Comparison of ENCODE assay signal across 19 cellular contexts in genomic region chr5:181195249-181195761, GRCh38. TPM values are rescaled to one million over a fixed set of nuclear protein-coding genes. Genes with fewer than 3 reads are reported as not detected.
DNase-seq lines count a peak whose midpoint lies in the region; ATAC-seq, FAIRE-seq and TF ChIP-seq lines count a peak whose summit lies in the region.
"Had no signal": no experiment of that assay in that cellular context is flagged by ENCODE, and none has a peak within 500 bp of the region (broad histone marks: within the 10 kb centered on the region; RNA-seq: fewer than 3 reads in every experiment).

No MANE protein-coding gene starts in this region.

- no peak overlapping the region for H2BK20ac ChIP-seq in H1 (ENCODE audit: low read length)

- H4K8ac ChIP-seq in H1 (ENCODE audit: extremely low read depth, insufficient read depth, low read length): peak overlapping the region; percentile 3

- H2AK5ac ChIP-seq in H1 (ENCODE audit: low read depth, low read length): no peak overlapping the region

- peaks cover 22% of the 10 kb centered on the region for H3K27me3 ChIP-seq in MM.1S (replicated peaks; ENCODE audit: insufficient read depth, low read length)
- H3K27me3 ChIP-seq in H1 (replicated peaks in 1 of 4; ENCODE audit: control insufficient read depth in 3 of 4, extremely low read depth in 1 of 4, insufficient read depth in 3 of 4, low read length in 3 of 4): peaks cover 9 to 36% (median 21%) of the 10 kb centered on the region in 4 experiments
- H3K27me3 ChIP-seq in gastrocnemius medialis: no peaks in the 10 kb centered on the region
- no peaks in the 10 kb centered on the region for H3K27me3 ChIP-seq in osteoblast (ENCODE audit: insufficient read depth, low read length)
- H3K27me3 ChIP-seq: BE2C had no signal

- peaks cover 8% of the 10 kb centered on the region for H3K27me3 Mint-ChIP-seq in activated T-helper 1 cell treated with anti-CD3 and anti-CD28 coated beads, Interleukin-12 subunit alpha, Interleukin-12 subunit beta, Interleukin-2, Interleukin-4 antibody, amounts not matched to agents 30 ng/mL and 10 ng/mL and 1 ng/mL, durations not matched to agents 14 hours and 24 hours and 36 hours (ENCODE audit: insufficient read depth)

- DNase-seq in MM.1S (peak; percentile 3), H1 (ENCODE audit: low read depth in 1 of 2, low spot score in 2 of 2) (no peak), gastrocnemius medialis (no peak), osteoblast (ENCODE audit: insufficient read length, low spot score, missing footprints) (no peak)
- DNase-seq in activated T-helper 1 cell treated with anti-CD3 and anti-CD28 coated beads, Interleukin-12 subunit alpha, Interleukin-12 subunit beta, Interleukin-2, Interleukin-4 antibody, amounts not matched to agents 30 ng/mL and 10 ng/mL and 1 ng/mL, durations not matched to agents 14 hours and 24 hours and 36 hours (ENCODE audit: low spot score): no peak
- DNase-seq in activated CD4-positive, alpha-beta T cell treated with anti-CD3 and anti-CD28 coated beads, Interleukin-2, amount 50 U/mL, for 1 hour: no peak
- DNase-seq: CD4-positive, alpha-beta memory T cell; DMS79; GM23248; HFFc6; IMR-90 had no signal

- TF ChIP-seq POLR2A in H1 (IDR thresholded peaks at IDR 0.05; ENCODE audit: control extremely low read depth in 1 of 2, low read depth in 2 of 2, low read length in 2 of 2) (no peak), gastrocnemius medialis (IDR thresholded peaks at IDR 0.05) (no peak)

- no peak overlapping the region for H3K18ac ChIP-seq in H1 (ENCODE audit: extremely low read depth, low read length)

- no peak for ATAC-seq in gastrocnemius medialis
- ATAC-seq: A549, GM12878 had no signal

- H3K4me3 Mint-ChIP-seq in activated T-helper 1 cell treated with anti-CD3 and anti-CD28 coated beads, Interleukin-12 subunit alpha, Interleukin-12 subunit beta, Interleukin-2, Interleukin-4 antibody, amounts not matched to agents 30 ng/mL and 10 ng/mL and 1 ng/mL, durations not matched to agents 14 hours and 24 hours and 36 hours: no peak overlapping the region
- H3K4me3 Mint-ChIP-seq: CD4-positive, alpha-beta memory T cell; HFFc6 had no signal

- H3K27ac Mint-ChIP-seq in activated T-helper 1 cell treated with anti-CD3 and anti-CD28 coated beads, Interleukin-12 subunit alpha, Interleukin-12 subunit beta, Interleukin-2, Interleukin-4 antibody, amounts not matched to agents 30 ng/mL and 10 ng/mL and 1 ng/mL, durations not matched to agents 14 hours and 24 hours and 36 hours: no peak overlapping the region
- H3K27ac Mint-ChIP-seq: HFFc6 had no signal

- no peak overlapping the region for H3K23ac ChIP-seq in H1 (ENCODE audit: insufficient read length)

- in situ Hi-C loops in gastrocnemius medialis (cut with MboI; ENCODE audit: low sequenced_read_pairs in 4 of 4): no loop called here

- no peak for FAIRE-seq in H1 (lab: Jason Lieb, UNC)
- FAIRE-seq: A549, GM12878 had no signal

- intact Hi-C loops in gastrocnemius medialis (cut with DNase I; ENCODE audit: low total_unique reads): no loop called here
- intact Hi-C loops in activated T-helper 1 cell treated with anti-CD3 and anti-CD28 coated beads, Interleukin-12 subunit alpha, Interleukin-12 subunit beta, Interleukin-2, Interleukin-4 antibody, amounts not matched to agents 30 ng/mL and 10 ng/mL and 1 ng/mL, durations not matched to agents 14 hours and 24 hours and 36 hours (cut with micrococcal nuclease): no loop called here

- H3K4me3 ChIP-seq in MM.1S (ENCODE audit: low read length): no peak overlapping the region
- no peak overlapping the region for H3K4me3 ChIP-seq in H1 (ENCODE audit: extremely low read depth in 1 of 4, insufficient read depth in 2 of 4, low read depth in 3 of 4, low read length in 4 of 4)
- H3K4me3 ChIP-seq in gastrocnemius medialis: no peak overlapping the region
- no peak overlapping the region for H3K4me3 ChIP-seq in osteoblast (ENCODE audit: insufficient read depth, low read length)
- H3K4me3 ChIP-seq: A549, GM12878, GM23248, HAP-1 had no signal

- H3K4me1 ChIP-seq in MM.1S (ENCODE audit: low read length) (no peaks in the 10 kb centered on the region), H1 (replicated peaks in 1 of 4; ENCODE audit: control insufficient read depth in 3 of 4, insufficient read depth in 4 of 4, low read length in 3 of 4) (peaks cover 9 to 27% (median 17%) of the 10 kb centered on the region in 4 experiments), gastrocnemius medialis (peaks cover 13 to 18% of the 10 kb centered on the region in 2 donors), osteoblast (ENCODE audit: insufficient read depth, low read length) (peaks cover 10% of the 10 kb centered on the region)

- H2BK15ac ChIP-seq in H1 (ENCODE audit: low read length): no peak overlapping the region

- H4K5ac ChIP-seq in H1 (ENCODE audit: insufficient read length, low read depth, low read length): no peak overlapping the region

- H2BK120ac ChIP-seq in H1 (replicated peaks; ENCODE audit: low read depth, low read length): no peak overlapping the region

- H3K14ac ChIP-seq in H1 (ENCODE audit: insufficient read length): no peak overlapping the region

- POLR2A ChIA-PET in H1 (lab: Charles Lee; ENCODE audit: partially characterized antibody): interaction anchor here (0.8 to 11.9 kb wide), 6 partner anchors 9 to 51 kb away, joined by 3 to 90 read pairs (median 4); partner anchors contain the start of genes RACK1 and TRIM7

- TF ChIP-seq EP300 in H1 (IDR thresholded peaks at IDR 0.05; ENCODE audit: borderline replicate concordance in 1 of 2, low read depth in 2 of 2, low read length in 2 of 2): no peak

- no peak overlapping the region for H3K4ac ChIP-seq in H1 (replicated peaks; ENCODE audit: insufficient read length, low read depth, low read length)

- TF ChIP-seq RAD21 in H1 (IDR thresholded peaks at IDR 0.05 in 1 of 2, conservative IDR thresholded peaks at IDR 0.05 in 1 of 2; ENCODE audit: low read depth in 2 of 2, low read length in 2 of 2): no peak

- H2BK12ac ChIP-seq in H1 (ENCODE audit: low read depth, low read length): no peak overlapping the region

- peaks cover 17% of the 10 kb centered on the region for H3K4me1 Mint-ChIP-seq in activated T-helper 1 cell treated with anti-CD3 and anti-CD28 coated beads, Interleukin-12 subunit alpha, Interleukin-12 subunit beta, Interleukin-2, Interleukin-4 antibody, amounts not matched to agents 30 ng/mL and 10 ng/mL and 1 ng/mL, durations not matched to agents 14 hours and 24 hours and 36 hours (ENCODE audit: low read depth)

- 91% methylated on average over 42 of the region's 45 CpGs; no CpG with 5 or more reads in 1 of the 2 experiments for whole genome bisulfite sequencing in H1 (ENCODE audit: extremely low coverage in 1 of 2, insufficient coverage in 1 of 2, insufficient read length in 1 of 2, insufficient replicate concordance in 2 of 2, low coverage in 1 of 2, low lambda C conversion rate in 2 of 2, missing lambda C conversion rate in 1 of 2), 2 experiments

- CTCF ChIA-PET in H1 (lab: Charles Lee; ENCODE audit: partially characterized antibody): interaction anchor here (1.5 to 12.3 kb wide), 5 partner anchors 10 to 71 kb away, joined by 3 to 197 read pairs (median 9); partner anchors contain the start of genes RACK1 and TRIM7

- H2AFZ ChIP-seq in MM.1S (ENCODE audit: low read length): no peak overlapping the region
- H2AFZ ChIP-seq in H1 (ENCODE audit: low read length): no peak overlapping the region
- no peak overlapping the region for H2AFZ ChIP-seq in osteoblast (ENCODE audit: low read length)
- H2AFZ ChIP-seq: GM23248 had no signal

- H3K9me3 ChIP-seq in MM.1S (replicated peaks; ENCODE audit: insufficient read depth, low read length) (no peaks in the 10 kb centered on the region), H1 (ENCODE audit: insufficient read depth in 2 of 2, low read depth in 1 of 2, low read length in 1 of 2) (no peaks in the 10 kb centered on the region), gastrocnemius medialis (no peaks in the 10 kb centered on the region), osteoblast (ENCODE audit: low read depth, low read length) (no peaks in the 10 kb centered on the region)
- H3K9me3 ChIP-seq: A549, BE2C, HAP-1 had no signal

- H3K56ac ChIP-seq in H1 (replicated peaks; ENCODE audit: insufficient read length, low read depth, low read length): no peak overlapping the region

- H3K9ac ChIP-seq in MM.1S (ENCODE audit: low read length) (no peak overlapping the region), H1 (replicated peaks in 1 of 4; ENCODE audit: extremely low read depth in 1 of 4, low read depth in 3 of 4, low read length in 3 of 4) (no peak overlapping the region)
- H3K9ac ChIP-seq: GM23248 had no signal

- H3K79me1 ChIP-seq in H1 (ENCODE audit: low read depth, low read length): no peaks in the 10 kb centered on the region

- no peaks in the 10 kb centered on the region for H4K20me1 ChIP-seq in MM.1S (ENCODE audit: insufficient read depth, low read length)
- peaks cover 2 to 4% of the 10 kb centered on the region in 2 experiments for H4K20me1 ChIP-seq in H1 (replicated peaks in 1 of 2; ENCODE audit: control insufficient read depth in 1 of 2, insufficient read depth in 2 of 2, low read length in 2 of 2)
- no peaks in the 10 kb centered on the region for H4K20me1 ChIP-seq in osteoblast (ENCODE audit: insufficient read depth, low read length)

- H3K27ac ChIP-seq in MM.1S (ENCODE audit: low read length) (no peak overlapping the region), H1 (ENCODE audit: low read depth, low read length) (no peak overlapping the region), gastrocnemius medialis (peak overlapping the region; percentile 38 to 98 (median 93)), osteoblast (ENCODE audit: low read depth, low read length) (no peak overlapping the region)
- H3K27ac ChIP-seq: A549, C4-2B, GM23248 had no signal

- H3K23me2 ChIP-seq in H1 (ENCODE audit: low read depth, low read length): peaks cover 15% of the 10 kb centered on the region

- no peaks in the 10 kb centered on the region for H3K9me2 ChIP-seq in MM.1S (replicated peaks; ENCODE audit: insufficient read depth, low read length)

- H3K9me3 Mint-ChIP-seq in activated T-helper 1 cell treated with anti-CD3 and anti-CD28 coated beads, Interleukin-12 subunit alpha, Interleukin-12 subunit beta, Interleukin-2, Interleukin-4 antibody, amounts not matched to agents 30 ng/mL and 10 ng/mL and 1 ng/mL, durations not matched to agents 14 hours and 24 hours and 36 hours: no peaks in the 10 kb centered on the region
- H3K9me3 Mint-ChIP-seq: HFFc6 had no signal

- H3K36me3 ChIP-seq in MM.1S (replicated peaks; ENCODE audit: insufficient read depth, low read length) (no peaks in the 10 kb centered on the region), H1 (ENCODE audit: control insufficient read depth in 2 of 4, insufficient read depth in 4 of 4, low read length in 3 of 4) (no peaks in the 10 kb centered on the region), gastrocnemius medialis (no peaks in the 10 kb centered on the region), osteoblast (ENCODE audit: insufficient read depth, low read length) (no peaks in the 10 kb centered on the region)
- H3K36me3 ChIP-seq: BE2C, HAP-1 had no signal

- no peak for TF ChIP-seq CTCF in MM.1S (IDR thresholded peaks at IDR 0.05; ENCODE audit: low read length)
- no peak for TF ChIP-seq CTCF in H1 (IDR thresholded peaks at IDR 0.05; ENCODE audit: control extremely low read depth in 1 of 3, insufficient read depth in 1 of 3, low read depth in 1 of 3, low read length in 3 of 3)
- no peak for TF ChIP-seq CTCF in gastrocnemius medialis (IDR thresholded peaks at IDR 0.05 in 4 of 5, conservative IDR thresholded peaks at IDR 0.05 in 1 of 5)
- TF ChIP-seq CTCF in osteoblast (IDR thresholded peaks at IDR 0.05; ENCODE audit: extremely low read depth, low read depth, low read length): no peak

- H4K91ac ChIP-seq in H1 (replicated peaks; ENCODE audit: insufficient read length, low read length): no peak overlapping the region

- H3K79me2 ChIP-seq in MM.1S (ENCODE audit: low read length) (no peaks in the 10 kb centered on the region), H1 (ENCODE audit: control insufficient read depth in 1 of 2, insufficient read depth in 2 of 2, low read length in 2 of 2) (no peaks in the 10 kb centered on the region), osteoblast (ENCODE audit: insufficient read depth, low read length) (no peaks in the 10 kb centered on the region)

- H3K36me3 Mint-ChIP-seq in activated T-helper 1 cell treated with anti-CD3 and anti-CD28 coated beads, Interleukin-12 subunit alpha, Interleukin-12 subunit beta, Interleukin-2, Interleukin-4 antibody, amounts not matched to agents 30 ng/mL and 10 ng/mL and 1 ng/mL, durations not matched to agents 14 hours and 24 hours and 36 hours (ENCODE audit: low read depth): peaks cover 2% of the 10 kb centered on the region

- no peak overlapping the region for H2BK5ac ChIP-seq in H1 (ENCODE audit: low read depth, low read length)

- peaks cover 9% of the 10 kb centered on the region; the same call in 1 of the 2 replicates for H3F3A ChIP-seq in MM.1S (ENCODE audit: insufficient read depth, low read length)

- no peak overlapping the region for H3K4me2 ChIP-seq in MM.1S (ENCODE audit: low read depth, low read length)
- H3K4me2 ChIP-seq in H1 (ENCODE audit: insufficient read depth in 1 of 2, low read depth in 2 of 2, low read length in 2 of 2): no peak overlapping the region
- H3K4me2 ChIP-seq in osteoblast (ENCODE audit: insufficient read depth, low read length): no peak overlapping the region
- H3K4me2 ChIP-seq: A549 had no signal

RNA-seq across cellular contexts. Expression of gene TRIM7, which starts 9.7 kb away (rescaled TPM):
- total RNA-seq in H1 (2021; fragmentation: NEBNext Ultra II Directional; extraction: Animal tissue kit (Norgen Biotek cat#: 25700)): 0.44 and 0.47 TPM in 2 replicates
- 0.36 and 0.57 TPM in 2 replicates for polyA plus RNA-seq in H1 (2011; rRNA removed)
- polyA plus RNA-seq in H1 (2011; cell fraction: cytosol; rRNA removed): 0.62 TPM
- 0.54 TPM for polyA plus RNA-seq in H1 (2011; cell fraction: nucleus; rRNA removed)
- 0.35 to 1.0 TPM (median 0.45 TPM) in 4 replicates for polyA plus RNA-seq in H1 (2012, experiment 1 of 2)
- polyA plus RNA-seq in H1 (2012, experiment 2 of 2): 0.55 TPM
- 0.53 TPM for polyA plus RNA-seq in H1 (2013, experiment 1 of 2)
- 0.28 TPM for polyA plus RNA-seq in H1 (2013, experiment 2 of 2)
- 0.05 TPM in 1 of 2 replicates, not detected in the other for polyA minus RNA-seq in H1 (2011; rRNA and poly(A)+ RNA removed)
- not detected for polyA minus RNA-seq in H1 (2011; cell fraction: cytosol; rRNA and poly(A)+ RNA removed)
- 0.60 TPM for polyA minus RNA-seq in H1 (2011; cell fraction: nucleus; rRNA and poly(A)+ RNA removed)
- 10 to 100 TPM; 27.9 to 58.4 (median 47.1) TPM for total RNA-seq in gastrocnemius medialis
- 0.29 and 0.72 TPM in 2 replicates for total RNA-seq in osteoblast
- total RNA-seq in activated T-helper 1 cell treated with anti-CD3 and anti-CD28 coated beads, Interleukin-12 subunit alpha, Interleukin-12 subunit beta, Interleukin-2, Interleukin-4 antibody, amounts not matched to agents 30 ng/mL and 10 ng/mL and 1 ng/mL, durations not matched to agents 14 hours and 24 hours and 36 hours: 1.5 and 1.8 TPM in 2 replicates

RNA-seq across cellular contexts. Expression of gene TRIM41, which starts 27.8 kb away (rescaled TPM):
- total RNA-seq in H1 (2021; fragmentation: NEBNext Ultra II Directional; extraction: Animal tissue kit (Norgen Biotek cat#: 25700)): 21.2 and 21.6 TPM in 2 replicates
- 12.9 and 18.0 TPM in 2 replicates for polyA plus RNA-seq in H1 (2011; rRNA removed)
- polyA plus RNA-seq in H1 (2011; cell fraction: cytosol; rRNA removed): 19.8 TPM
- polyA plus RNA-seq in H1 (2011; cell fraction: nucleus; rRNA removed): 79.7 TPM
- 19.4 to 26.5 TPM (median 23.3 TPM) in 4 replicates for polyA plus RNA-seq in H1 (2012, experiment 1 of 2)
- polyA plus RNA-seq in H1 (2012, experiment 2 of 2): 10.8 TPM
- 15.0 TPM for polyA plus RNA-seq in H1 (2013, experiment 1 of 2)
- polyA plus RNA-seq in H1 (2013, experiment 2 of 2): 13.5 TPM
- polyA minus RNA-seq in H1 (2011; rRNA and poly(A)+ RNA removed): 4.7 and 7.7 TPM in 2 replicates
- polyA minus RNA-seq in H1 (2011; cell fraction: cytosol; rRNA and poly(A)+ RNA removed): 6.7 TPM
- 19.8 TPM for polyA minus RNA-seq in H1 (2011; cell fraction: nucleus; rRNA and poly(A)+ RNA removed)
- total RNA-seq in gastrocnemius medialis (10 to 100 TPM; 15.6 to 23.5 (median 21.6) TPM), osteoblast (12.4 and 15.9 TPM in 2 replicates)
- total RNA-seq in activated T-helper 1 cell treated with anti-CD3 and anti-CD28 coated beads, Interleukin-12 subunit alpha, Interleukin-12 subunit beta, Interleukin-2, Interleukin-4 antibody, amounts not matched to agents 30 ng/mL and 10 ng/mL and 1 ng/mL, durations not matched to agents 14 hours and 24 hours and 36 hours: 31.8 and 34.8 TPM in 2 replicates

RNA-seq across cellular contexts. Expression of gene OR2V2, which starts 47.9 kb away (rescaled TPM):
- total RNA-seq in H1 (2021; fragmentation: NEBNext Ultra II Directional; extraction: Animal tissue kit (Norgen Biotek cat#: 25700)): not detected in 2 replicates
- polyA plus RNA-seq in H1 (2011; rRNA removed): not detected in 2 replicates
- not detected for polyA plus RNA-seq in H1 (2011; cell fraction: cytosol; rRNA removed)
- polyA plus RNA-seq in H1 (2011; cell fraction: nucleus; rRNA removed): not detected
- not detected in 4 replicates for polyA plus RNA-seq in H1 (2012, experiment 1 of 2)
- polyA plus RNA-seq in H1 (2012, experiment 2 of 2): not detected
- not detected for polyA plus RNA-seq in H1 (2013, experiment 1 of 2)
- polyA plus RNA-seq in H1 (2013, experiment 2 of 2): not detected
- polyA minus RNA-seq in H1 (2011; rRNA and poly(A)+ RNA removed): not detected in 2 replicates
- polyA minus RNA-seq in H1 (2011; cell fraction: cytosol; rRNA and poly(A)+ RNA removed): not detected
- polyA minus RNA-seq in H1 (2011; cell fraction: nucleus; rRNA and poly(A)+ RNA removed): not detected
- total RNA-seq in gastrocnemius medialis: not detected
- total RNA-seq in osteoblast: not detected in 2 replicates
- not detected in 2 replicates for total RNA-seq in activated T-helper 1 cell treated with anti-CD3 and anti-CD28 coated beads, Interleukin-12 subunit alpha, Interleukin-12 subunit beta, Interleukin-2, Interleukin-4 antibody, amounts not matched to agents 30 ng/mL and 10 ng/mL and 1 ng/mL, durations not matched to agents 14 hours and 24 hours and 36 hours
- total RNA-seq: CD4-positive, alpha-beta memory T cell; G401; GM12878; GM23248; HFFc6; HT-29; IMR-90 had no signal
- polyA plus RNA-seq: A549; AG04450; CD4-positive, alpha-beta memory T cell; GM23248; IMR-90 had no signal

RNA-seq across cellular contexts. Expression of gene RACK1, which starts 48.4 kb away (rescaled TPM):
- 2,564 and 2,589 TPM in 2 replicates for total RNA-seq in H1 (2021; fragmentation: NEBNext Ultra II Directional; extraction: Animal tissue kit (Norgen Biotek cat#: 25700))
- 7,578 and 7,971 TPM in 2 replicates for polyA plus RNA-seq in H1 (2011; rRNA removed)
- polyA plus RNA-seq in H1 (2011; cell fraction: cytosol; rRNA removed): 6,759 TPM
- 7,543 TPM for polyA plus RNA-seq in H1 (2011; cell fraction: nucleus; rRNA removed)
- polyA plus RNA-seq in H1 (2012, experiment 1 of 2): 3,817 to 4,876 TPM (median 4,535 TPM) in 4 replicates
- 4,888 TPM for polyA plus RNA-seq in H1 (2012, experiment 2 of 2)
- polyA plus RNA-seq in H1 (2013, experiment 1 of 2): 2,646 TPM
- 2,607 TPM for polyA plus RNA-seq in H1 (2013, experiment 2 of 2)
- 7,141 and 7,318 TPM in 2 replicates for polyA minus RNA-seq in H1 (2011; rRNA and poly(A)+ RNA removed)
- 3,305 TPM for polyA minus RNA-seq in H1 (2011; cell fraction: cytosol; rRNA and poly(A)+ RNA removed)
- 3,286 TPM for polyA minus RNA-seq in H1 (2011; cell fraction: nucleus; rRNA and poly(A)+ RNA removed)
- 1,000 to 10,000 TPM; 1,697 to 2,187 (median 1,957) TPM for total RNA-seq in gastrocnemius medialis
- 3,800 and 4,007 TPM in 2 replicates for total RNA-seq in osteoblast
- 2,098 and 2,121 TPM in 2 replicates for total RNA-seq in activated T-helper 1 cell treated with anti-CD3 and anti-CD28 coated beads, Interleukin-12 subunit alpha, Interleukin-12 subunit beta, Interleukin-2, Interleukin-4 antibody, amounts not matched to agents 30 ng/mL and 10 ng/mL and 1 ng/mL, durations not matched to agents 14 hours and 24 hours and 36 hours

Comparison
In these comparisons a context has a peak if more than half of its experiments do, and no peak if none do; other contexts are left out.
1. H3K27ac ChIP-seq: peak in gastrocnemius medialis (4 of 4); none in MM.1S (single experiment), H1 (single experiment) and osteoblast (single experiment).
2. RNA of gene TRIM7, which starts 9.7 kb away (total RNA-seq): 27.9 to 58.4 TPM in gastrocnemius medialis; 1.5 to 1.8 TPM in activated T-helper 1 cell treated with anti-CD3 and anti-CD28 coated beads, Interleukin-12 subunit alpha, Interleukin-12 subunit beta, Interleukin-2, Interleukin-4 antibody, amounts not matched to agents 30 ng/mL and 10 ng/mL and 1 ng/mL, durations not matched to agents 14 hours and 24 hours and 36 hours, 0.29 to 0.72 TPM in osteoblast and 0.44 to 0.47 TPM in H1; every median in the first group is over 10 times any median in the second.